ENCODE assay signal across 1 cellular context in genomic region chr19:29606420-29606747, GRCh38.
A peak's percentile ranks its signal among the peaks of the same experiment; 100 is the strongest.
TF ChIP-seq lines count a peak whose summit lies in the region.

No MANE protein-coding gene starts in this region.

TF ChIP-seq in H1, 55 proteins besides CTCF, POLR2A, EP300 and RAD21 (continued from another document):
- TF ChIP-seq KDM5A (IDR thresholded peaks at IDR 0.05; ENCODE audit: low read length), result peak; percentile 83; the same call in 1 of the 2 replicates
- TF ChIP-seq GABPA (IDR thresholded peaks at IDR 0.05; ENCODE audit: borderline replicate concordance, insufficient read depth, low read length), result no peak
TF ChIP-seq in H1: peak in this region for 2.
